ENCODE assay signal across 8 cellular contexts in the genomic region with DNA sequence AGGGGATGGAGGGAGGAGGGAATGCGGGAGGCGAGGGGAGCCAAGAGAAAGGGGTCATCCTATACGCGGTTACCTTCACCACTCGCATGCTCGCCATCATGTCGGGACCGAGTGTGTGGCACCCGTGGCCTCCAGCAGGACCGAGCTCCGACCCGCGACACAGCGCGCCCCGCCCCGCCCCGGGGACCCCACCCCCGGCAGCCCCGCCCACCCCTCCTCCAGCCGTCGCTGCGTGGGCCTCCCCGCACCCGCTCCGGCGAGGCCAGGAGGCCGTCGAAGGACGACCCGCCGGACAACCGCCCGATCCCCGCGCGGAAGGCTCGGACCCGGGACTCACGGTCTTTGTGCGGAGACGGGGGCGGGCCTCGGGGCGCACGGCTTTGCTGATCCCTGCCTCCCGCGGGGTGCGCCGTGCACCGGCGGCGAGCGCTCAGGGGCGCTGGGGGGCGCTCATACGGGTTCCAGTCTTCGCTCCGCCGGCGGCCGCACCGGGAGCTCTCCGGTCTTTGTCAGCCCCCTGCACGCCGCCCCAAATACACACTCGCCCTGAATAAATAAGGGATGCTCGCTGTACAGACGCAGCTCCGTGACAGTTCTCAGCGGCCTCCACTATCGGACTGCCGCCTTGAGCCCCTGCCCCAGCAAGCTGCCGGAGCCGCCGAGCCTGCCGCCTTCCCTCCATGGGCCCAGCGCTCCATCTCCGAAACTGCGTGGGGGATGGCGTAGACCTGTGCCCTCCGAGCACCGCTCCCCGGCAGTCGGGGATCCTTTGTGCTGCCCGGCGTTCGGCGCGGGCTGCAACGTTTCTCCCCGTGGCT. TPM values are rescaled to one million over a fixed set of nuclear protein-coding genes. Genes with fewer than 3 reads are reported as not detected.
DNase-seq lines count a peak whose midpoint lies in the region; ATAC-seq and TF ChIP-seq lines count a peak whose summit lies in the region.

A gene (minus strand): TSS at position 161 of the 818 bp plus-strand sequence. CDS start 61 bp downstream, at position 100.

- H3K79me1 ChIP-seq in trophoblast cell (ENCODE audit: low read length), result peaks cover 2% of the 10 kb centered on the region

- no peaks in the 10 kb centered on the region for H3K79me2 ChIP-seq in trophoblast cell (ENCODE audit: control insufficient read depth, insufficient read depth, low read length, poor library complexity)

- peaks cover 3% of the 10 kb centered on the region for H3K4me1 ChIP-seq in cardiac muscle cell (ENCODE audit: low read depth)
- peaks cover 0 to 3% of the 10 kb centered on the region in 2 experiments for H3K4me1 ChIP-seq in trophoblast cell (ENCODE audit: control insufficient read depth in 1 of 2, insufficient read depth in 2 of 2, low read length in 2 of 2)

- no peaks in the 10 kb centered on the region for H3K9me3 Mint-ChIP-seq in activated naive CD8-positive, alpha-beta T cell treated with anti-CD3 and anti-CD28 coated beads for 36 hours
- no peaks in the 10 kb centered on the region for H3K9me3 Mint-ChIP-seq in type B pancreatic cell

- peak within 1 kb of the TSS; percentile 96 for H3K4me2 ChIP-seq in trophoblast cell (ENCODE audit: low read length)

- H3K4ac ChIP-seq in trophoblast cell (ENCODE audit: low read depth, low read length), result no peak within 1 kb of the TSS

- no peaks in the 10 kb centered on the region for H3K9me3 ChIP-seq in cardiac muscle cell (ENCODE audit: low read depth)
- no peaks in the 10 kb centered on the region for H3K9me3 ChIP-seq in trophoblast cell (ENCODE audit: insufficient read depth, low read depth, low read length)

- no peak within 1 kb of the TSS for H2AK5ac ChIP-seq in trophoblast cell (ENCODE audit: low read length)

- ATAC-seq in SK-N-SH treated with all-trans-retinoic acid at 6 μM for 48 hours, result peak; percentile 89

- H3K4me3 ChIP-seq in cardiac muscle cell, result peak within 1 kb of the TSS; percentile 87
- peak within 1 kb of the TSS; percentile 78 for H3K4me3 ChIP-seq in trophoblast cell (ENCODE audit: low read depth, low read length)

- H3K27me3 ChIP-seq in cardiac muscle cell (no peaks in the 10 kb centered on the region), trophoblast cell (ENCODE audit: insufficient read depth, low read length) (peaks cover 4% of the 10 kb centered on the region)

- H3K4me3 Mint-ChIP-seq in activated naive CD8-positive, alpha-beta T cell treated with anti-CD3 and anti-CD28 coated beads for 36 hours, result peak within 1 kb of the TSS; percentile 99
- H3K4me3 Mint-ChIP-seq in type B pancreatic cell, result peak within 1 kb of the TSS; percentile 99

- no peak within 1 kb of the TSS for H3K18ac ChIP-seq in trophoblast cell (ENCODE audit: low read length)

- no peak within 1 kb of the TSS for H3K23ac ChIP-seq in trophoblast cell (ENCODE audit: low read length)

- H3K14ac ChIP-seq in trophoblast cell (ENCODE audit: low read length), result peak within 1 kb of the TSS; percentile 12

- peaks cover 35% of the 10 kb centered on the region for H3K4me1 Mint-ChIP-seq in activated naive CD8-positive, alpha-beta T cell treated with anti-CD3 and anti-CD28 coated beads for 36 hours
- H3K4me1 Mint-ChIP-seq in type B pancreatic cell (ENCODE audit: unreplicated experiment), result peaks cover 38% of the 10 kb centered on the region

- DNase-seq in DMS153 treated with DMSO at 0.1 percent for 48 hours (lab: John Stamatoyannopoulos, UW; ENCODE audit: unreplicated experiment), result peak; percentile 34
- DNase-seq in GM20000 (ENCODE audit: low spot score), result peak; percentile 85
- DNase-seq in HT1080 (ENCODE audit: low read depth), result peak; percentile 9
- DNase-seq in activated naive CD8-positive, alpha-beta T cell treated with anti-CD3 and anti-CD28 coated beads for 36 hours, result peak; percentile 90
- DNase-seq in cardiac muscle cell (ENCODE audit: low read depth in 1 of 2, low spot score in 1 of 2), result peak; percentile 47 to 88
- peak in 1 of 2 donors; percentile 87 for DNase-seq in trophoblast cell
- DNase-seq in type B pancreatic cell (ENCODE audit: extremely low spot score, unreplicated experiment), result peak; percentile 77

- H2BK120ac ChIP-seq in trophoblast cell (ENCODE audit: insufficient read depth, low read length, poor library complexity), result no peak within 1 kb of the TSS

- H3K27me3 Mint-ChIP-seq in activated naive CD8-positive, alpha-beta T cell treated with anti-CD3 and anti-CD28 coated beads for 36 hours, result peaks cover 3% of the 10 kb centered on the region
- no peaks in the 10 kb centered on the region for H3K27me3 Mint-ChIP-seq in type B pancreatic cell

- peak within 1 kb of the TSS; percentile 82 for H3K27ac ChIP-seq in cardiac muscle cell
- H3K27ac ChIP-seq in trophoblast cell (ENCODE audit: low read depth, low read length), result no peak within 1 kb of the TSS

- H4K12ac ChIP-seq in trophoblast cell (ENCODE audit: low read depth, low read length), result peak within 1 kb of the TSS; percentile 70

- no CpG with 5 or more reads among the region's 92 CpGs for WGBS in trophoblast cell (ENCODE audit: extremely low coverage, insufficient coverage, insufficient read length)

- peak within 1 kb of the TSS; percentile 22 for H4K91ac ChIP-seq in trophoblast cell (ENCODE audit: low read depth, low read length)

- peak within 1 kb of the TSS; percentile 100 for H3K27ac Mint-ChIP-seq in activated naive CD8-positive, alpha-beta T cell treated with anti-CD3 and anti-CD28 coated beads for 36 hours
- H3K27ac Mint-ChIP-seq in type B pancreatic cell, result peak within 1 kb of the TSS; percentile 92

- TF ChIP-seq CTCF in GM20000 (IDR thresholded peaks at IDR 0.05; ENCODE audit: extremely low read depth, missing control alignments) (peak; percentile 69), cardiac muscle cell (IDR thresholded peaks at IDR 0.05; ENCODE audit: low read depth, low read length) (no peak), type B pancreatic cell (conservative IDR thresholded peaks at IDR 0.05) (no peak)

- H2AFZ ChIP-seq in trophoblast cell (ENCODE audit: insufficient read depth, low read length, poor library complexity), result peak within 1 kb of the TSS; percentile 83

- peaks cover 31% of the 10 kb centered on the region for H3K36me3 Mint-ChIP-seq in activated naive CD8-positive, alpha-beta T cell treated with anti-CD3 and anti-CD28 coated beads for 36 hours
- H3K36me3 Mint-ChIP-seq in type B pancreatic cell, result peaks cover 2% of the 10 kb centered on the region

- H3K36me3 ChIP-seq in cardiac muscle cell, result no peaks in the 10 kb centered on the region
- no peaks in the 10 kb centered on the region for H3K36me3 ChIP-seq in trophoblast cell (ENCODE audit: control insufficient read depth in 1 of 2, insufficient read depth in 2 of 2, low read length in 2 of 2)

- H3K9ac ChIP-seq in trophoblast cell (ENCODE audit: low read length), result no peak within 1 kb of the TSS

- H2BK12ac ChIP-seq in trophoblast cell (ENCODE audit: low read length), result no peak within 1 kb of the TSS

- H4K8ac ChIP-seq in trophoblast cell (ENCODE audit: low read depth, low read length), result peak within 1 kb of the TSS; percentile 67

- H2BK5ac ChIP-seq in trophoblast cell (ENCODE audit: low read depth, low read length, poor library complexity), result no peak within 1 kb of the TSS

TF ChIP-seq in SK-N-SH treated with all-trans-retinoic acid at 6 μM for 48 hours, 23 proteins besides CTCF, POLR2A, EP300 and RAD21 (continues in another document):
- TF ChIP-seq ZFP3 (CRISPR knock-in tag; IDR thresholded peaks at IDR 0.05), result no peak
- TF ChIP-seq, protein P1, sequence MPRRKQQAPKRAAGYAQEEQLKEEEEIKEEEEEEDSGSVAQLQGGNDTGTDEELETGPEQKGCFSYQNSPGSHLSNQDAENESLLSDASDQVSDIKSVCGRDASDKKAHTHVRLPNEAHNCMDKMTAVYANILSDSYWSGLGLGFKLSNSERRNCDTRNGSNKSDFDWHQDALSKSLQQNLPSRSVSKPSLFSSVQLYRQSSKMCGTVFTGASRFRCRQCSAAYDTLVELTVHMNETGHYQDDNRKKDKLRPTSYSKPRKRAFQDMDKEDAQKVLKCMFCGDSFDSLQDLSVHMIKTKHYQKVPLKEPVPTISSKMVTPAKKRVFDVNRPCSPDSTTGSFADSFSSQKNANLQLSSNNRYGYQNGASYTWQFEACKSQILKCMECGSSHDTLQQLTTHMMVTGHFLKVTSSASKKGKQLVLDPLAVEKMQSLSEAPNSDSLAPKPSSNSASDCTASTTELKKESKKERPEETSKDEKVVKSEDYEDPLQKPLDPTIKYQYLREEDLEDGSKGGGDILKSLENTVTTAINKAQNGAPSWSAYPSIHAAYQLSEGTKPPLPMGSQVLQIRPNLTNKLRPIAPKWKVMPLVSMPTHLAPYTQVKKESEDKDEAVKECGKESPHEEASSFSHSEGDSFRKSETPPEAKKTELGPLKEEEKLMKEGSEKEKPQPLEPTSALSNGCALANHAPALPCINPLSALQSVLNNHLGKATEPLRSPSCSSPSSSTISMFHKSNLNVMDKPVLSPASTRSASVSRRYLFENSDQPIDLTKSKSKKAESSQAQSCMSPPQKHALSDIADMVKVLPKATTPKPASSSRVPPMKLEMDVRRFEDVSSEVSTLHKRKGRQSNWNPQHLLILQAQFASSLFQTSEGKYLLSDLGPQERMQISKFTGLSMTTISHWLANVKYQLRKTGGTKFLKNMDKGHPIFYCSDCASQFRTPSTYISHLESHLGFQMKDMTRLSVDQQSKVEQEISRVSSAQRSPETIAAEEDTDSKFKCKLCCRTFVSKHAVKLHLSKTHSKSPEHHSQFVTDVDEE (CRISPR knock-in tag; IDR thresholded peaks at IDR 0.05), result no peak
- TF ChIP-seq, protein P2, sequence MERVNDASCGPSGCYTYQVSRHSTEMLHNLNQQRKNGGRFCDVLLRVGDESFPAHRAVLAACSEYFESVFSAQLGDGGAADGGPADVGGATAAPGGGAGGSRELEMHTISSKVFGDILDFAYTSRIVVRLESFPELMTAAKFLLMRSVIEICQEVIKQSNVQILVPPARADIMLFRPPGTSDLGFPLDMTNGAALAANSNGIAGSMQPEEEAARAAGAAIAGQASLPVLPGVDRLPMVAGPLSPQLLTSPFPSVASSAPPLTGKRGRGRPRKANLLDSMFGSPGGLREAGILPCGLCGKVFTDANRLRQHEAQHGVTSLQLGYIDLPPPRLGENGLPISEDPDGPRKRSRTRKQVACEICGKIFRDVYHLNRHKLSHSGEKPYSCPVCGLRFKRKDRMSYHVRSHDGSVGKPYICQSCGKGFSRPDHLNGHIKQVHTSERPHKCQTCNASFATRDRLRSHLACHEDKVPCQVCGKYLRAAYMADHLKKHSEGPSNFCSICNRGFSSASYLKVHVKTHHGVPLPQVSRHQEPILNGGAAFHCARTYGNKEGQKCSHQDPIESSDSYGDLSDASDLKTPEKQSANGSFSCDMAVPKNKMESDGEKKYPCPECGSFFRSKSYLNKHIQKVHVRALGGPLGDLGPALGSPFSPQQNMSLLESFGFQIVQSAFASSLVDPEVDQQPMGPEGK (CRISPR knock-in tag; IDR thresholded peaks at IDR 0.05; ENCODE audit: borderline replicate concordance), result no peak

RNA-seq across cellular contexts. Expression of the gene that starts here (rescaled TPM):
- 37.3 and 51.2 TPM in 2 replicates for total RNA-seq in HT1080 (2014; rRNA removed; shearing (Covaris generic))
- polyA plus RNA-seq in HT1080 (2015; cell fraction: cytosol; rRNA removed), result 30.7 and 32.3 TPM in 2 replicates
- polyA plus RNA-seq in HT1080 (2015; cell fraction: nucleus; rRNA removed), result 14.7 and 15.5 TPM in 2 replicates
- 100 to 1,000 TPM; 200 to 208 TPM for total RNA-seq in activated naive CD8-positive, alpha-beta T cell treated with anti-CD3 and anti-CD28 coated beads for 36 hours
- total RNA-seq in cardiac muscle cell (113 and 129 TPM in 2 replicates), type B pancreatic cell (ENCODE audit: low replicate concordance) (29.9 and 65.1 TPM in 2 replicates)
- polyA plus RNA-seq in cardiac muscle cell, result 158 and 231 TPM in 2 replicates
- 2.6 and 2.7 TPM in 2 replicates for polyA plus RNA-seq in trophoblast cell (2013)
